ENCODE assay signal across 15 cellular contexts in the genomic region with DNA sequence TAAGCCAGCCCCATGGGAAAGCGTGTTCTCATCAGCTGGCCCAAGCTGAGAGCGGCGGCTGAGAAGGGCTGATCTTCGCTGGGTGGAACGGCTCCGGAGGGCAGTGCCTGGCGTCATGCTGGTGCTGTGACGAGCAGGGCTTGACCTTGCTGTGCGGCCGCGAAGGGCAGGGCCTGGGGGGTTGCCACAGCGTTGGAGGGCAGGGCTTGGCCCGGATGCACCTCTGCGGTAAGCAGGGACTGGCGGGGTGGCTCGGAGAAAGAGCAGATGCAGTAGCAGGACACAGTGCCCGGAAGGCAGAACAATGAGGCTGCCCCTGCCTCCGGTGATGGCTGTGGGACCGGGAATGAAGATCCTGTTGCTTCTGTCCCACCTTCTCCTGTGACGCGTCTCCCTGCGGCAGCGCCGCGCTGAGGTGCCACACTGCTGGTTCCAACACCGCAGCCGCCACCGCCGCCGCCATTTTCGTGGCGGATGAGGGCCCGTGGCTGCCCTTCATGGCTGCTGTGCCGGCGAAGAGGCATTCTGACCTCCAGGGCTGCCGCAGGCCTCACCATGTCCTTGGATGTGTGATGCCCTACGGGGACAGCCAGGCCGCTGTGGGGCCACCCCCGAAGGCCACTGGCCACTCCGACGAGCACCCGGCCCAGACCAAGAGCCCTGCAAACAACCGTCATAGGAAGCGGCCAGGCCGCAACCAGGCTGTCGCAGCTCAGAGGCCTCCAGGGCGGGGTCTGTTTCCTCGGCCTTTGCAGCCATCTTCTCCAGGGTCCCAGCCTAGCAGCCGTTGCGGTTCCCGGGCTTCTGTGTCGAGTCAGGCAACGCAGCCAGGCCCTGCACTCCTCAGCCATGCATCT.
"Had no signal": no experiment of that assay in that cellular context is flagged by ENCODE, and none has a peak within 500 bp of the region (broad histone marks: within the 10 kb centered on the region; RNA-seq: fewer than 3 reads in every experiment).

No MANE protein-coding gene starts in this region.

- H3K4me1 ChIP-seq: adrenal gland, esophagus squamous epithelium, neural progenitor cell, parathyroid adenoma, SJSA1, tibial nerve had no signal

- H3K27me3 ChIP-seq: adrenal gland, esophagus squamous epithelium, neural progenitor cell, SJSA1, tibial nerve had no signal

- H3K27ac Mint-ChIP-seq: activated naive CD4-positive, alpha-beta T cell treated with anti-CD3 and anti-CD28 coated beads, Interleukin-2, amount 50 U/mL, for 24 hours; activated T-helper 1 cell treated with anti-CD3 and anti-CD28 coated beads, Interleukin-12 subunit alpha, Interleukin-12 subunit beta, Interleukin-2, Interleukin-4 antibody, amounts not matched to agents 30 ng/mL and 10 ng/mL and 1 ng/mL, durations not matched to agents 14 hours and 24 hours and 36 hours; naive B cell; neural progenitor cell; stimulated activated naive B cell treated with anti-CD40 and anti-IgM and Interleukin-4, amounts not matched to agents 10 μg/mL and 1 μg/mL and 100 μg/mL, for 72 hours had no signal

- H3K4me3 ChIP-seq: adrenal gland, coronary artery, esophagus squamous epithelium, neural progenitor cell, SJSA1, tibial nerve had no signal

- H3K4me1 Mint-ChIP-seq: activated naive CD4-positive, alpha-beta T cell treated with anti-CD3 and anti-CD28 coated beads, Interleukin-2, amount 50 U/mL, for 24 hours; naive B cell; neural progenitor cell; stimulated activated naive B cell treated with anti-CD40 and anti-IgM and Interleukin-4, amounts not matched to agents 10 μg/mL and 1 μg/mL and 100 μg/mL, for 72 hours had no signal

- H3K4me2 ChIP-seq: neural progenitor cell had no signal

- DNase-seq: adrenal gland; caudate nucleus; esophagus squamous epithelium; hippocampal formation; naive B cell; stimulated activated CD4-positive, alpha-beta T cell treated with anti-CD3 and anti-CD28 coated beads, Interleukin-2, amount 100 ng/mL, for 48 hours; stimulated activated naive B cell treated with anti-CD40 and anti-IgM and Interleukin-4, amounts not matched to agents 10 μg/mL and 1 μg/mL and 100 μg/mL, for 72 hours had no signal

- H3K79me2 ChIP-seq: parathyroid adenoma had no signal

- FAIRE-seq: keratinocyte had no signal

- H3K27ac ChIP-seq: adrenal gland, coronary artery, esophagus squamous epithelium, neural progenitor cell, parathyroid adenoma, SJSA1, tibial nerve had no signal

- H3K4me3 Mint-ChIP-seq: activated naive CD4-positive, alpha-beta T cell treated with anti-CD3 and anti-CD28 coated beads, Interleukin-2, amount 50 U/mL, for 24 hours; activated T-helper 1 cell treated with anti-CD3 and anti-CD28 coated beads, Interleukin-12 subunit alpha, Interleukin-12 subunit beta, Interleukin-2, Interleukin-4 antibody, amounts not matched to agents 30 ng/mL and 10 ng/mL and 1 ng/mL, durations not matched to agents 14 hours and 24 hours and 36 hours; naive B cell; neural progenitor cell; stimulated activated naive B cell treated with anti-CD40 and anti-IgM and Interleukin-4, amounts not matched to agents 10 μg/mL and 1 μg/mL and 100 μg/mL, for 72 hours had no signal

- H3K36me3 ChIP-seq: adrenal gland, esophagus squamous epithelium, neural progenitor cell, SJSA1, tibial nerve had no signal

- H3K9ac ChIP-seq: neural progenitor cell, parathyroid adenoma had no signal

- H3K9me3 ChIP-seq: adrenal gland had no signal

- H3K36me3 Mint-ChIP-seq: neural progenitor cell; stimulated activated naive B cell treated with anti-CD40 and anti-IgM and Interleukin-4, amounts not matched to agents 10 μg/mL and 1 μg/mL and 100 μg/mL, for 72 hours had no signal

- H2AFZ ChIP-seq: neural progenitor cell, parathyroid adenoma had no signal
